Comparison of ENCODE assay signal across 1 cellular context in the genomic region with DNA sequence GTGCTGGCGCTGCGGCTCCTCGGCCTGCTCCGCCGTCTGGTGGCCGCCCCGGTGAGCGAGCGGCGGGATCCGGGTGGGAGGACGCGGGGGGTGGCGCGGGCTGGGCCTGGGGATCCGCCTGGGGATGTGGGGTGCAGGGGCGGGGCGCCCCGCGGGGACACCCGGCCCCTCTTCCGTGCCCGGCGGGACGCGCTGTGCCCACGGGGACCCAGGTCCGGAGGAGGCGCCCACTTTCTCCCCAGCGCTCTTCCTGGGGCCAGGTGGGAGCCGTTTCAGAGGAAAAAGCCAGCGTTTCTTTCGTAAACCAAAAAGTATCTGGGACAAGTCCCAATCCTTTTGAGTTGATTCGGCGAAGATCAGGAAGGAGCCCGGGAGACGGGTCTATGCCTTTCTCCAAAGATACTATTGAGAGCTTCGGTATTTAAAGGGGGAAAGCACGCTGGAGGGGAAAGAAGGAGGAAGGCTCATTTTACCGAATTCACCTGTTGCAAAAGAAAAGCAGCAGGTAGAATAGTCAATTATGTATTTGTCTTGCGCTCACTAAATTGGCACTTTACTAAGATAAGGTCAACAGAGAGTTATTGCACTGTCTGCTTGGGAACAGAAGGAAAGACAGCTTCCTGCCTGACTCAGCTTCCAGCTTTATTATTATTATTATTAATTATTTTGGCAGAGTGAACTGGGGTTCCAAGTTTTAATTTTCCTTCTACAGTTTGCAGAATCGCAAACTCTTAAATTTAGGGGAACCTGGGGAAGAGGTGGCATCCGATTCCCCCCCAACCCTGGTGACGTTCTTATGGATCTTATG.
TF ChIP-seq lines count a peak whose summit lies in the region.

No MANE protein-coding gene starts in this region.

TF ChIP-seq in K562, 482 proteins besides CTCF, POLR2A, EP300 and RAD21 (continued from another document):
- TF ChIP-seq, protein P1, sequence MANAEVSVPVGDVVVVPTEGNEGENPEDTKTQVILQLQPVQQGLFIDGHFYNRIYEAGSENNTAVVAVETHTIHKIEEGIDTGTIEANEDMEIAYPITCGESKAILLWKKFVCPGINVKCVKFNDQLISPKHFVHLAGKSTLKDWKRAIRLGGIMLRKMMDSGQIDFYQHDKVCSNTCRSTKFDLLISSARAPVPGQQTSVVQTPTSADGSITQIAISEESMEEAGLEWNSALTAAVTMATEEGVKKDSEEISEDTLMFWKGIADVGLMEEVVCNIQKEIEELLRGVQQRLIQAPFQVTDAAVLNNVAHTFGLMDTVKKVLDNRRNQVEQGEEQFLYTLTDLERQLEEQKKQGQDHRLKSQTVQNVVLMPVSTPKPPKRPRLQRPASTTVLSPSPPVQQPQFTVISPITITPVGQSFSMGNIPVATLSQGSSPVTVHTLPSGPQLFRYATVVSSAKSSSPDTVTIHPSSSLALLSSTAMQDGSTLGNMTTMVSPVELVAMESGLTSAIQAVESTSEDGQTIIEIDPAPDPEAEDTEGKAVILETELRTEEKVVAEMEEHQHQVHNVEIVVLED (CRISPR knock-in tag; IDR thresholded peaks at IDR 0.05) = no peak
- TF ChIP-seq, protein P2, sequence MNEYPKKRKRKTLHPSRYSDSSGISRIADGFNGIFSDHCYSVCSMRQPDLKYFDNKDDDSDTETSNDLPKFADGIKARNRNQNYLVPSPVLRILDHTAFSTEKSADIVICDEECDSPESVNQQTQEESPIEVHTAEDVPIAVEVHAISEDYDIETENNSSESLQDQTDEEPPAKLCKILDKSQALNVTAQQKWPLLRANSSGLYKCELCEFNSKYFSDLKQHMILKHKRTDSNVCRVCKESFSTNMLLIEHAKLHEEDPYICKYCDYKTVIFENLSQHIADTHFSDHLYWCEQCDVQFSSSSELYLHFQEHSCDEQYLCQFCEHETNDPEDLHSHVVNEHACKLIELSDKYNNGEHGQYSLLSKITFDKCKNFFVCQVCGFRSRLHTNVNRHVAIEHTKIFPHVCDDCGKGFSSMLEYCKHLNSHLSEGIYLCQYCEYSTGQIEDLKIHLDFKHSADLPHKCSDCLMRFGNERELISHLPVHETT (CRISPR knock-in tag; conservative IDR thresholded peaks at IDR 0.05 in 1 of 2, IDR thresholded peaks at IDR 0.05 in 1 of 2) = peak in 1 of 2 experiments; percentile 67; a peak in 1 of 4 replicates
